ENCODE assay signal across 12 cellular contexts in the genomic region with DNA sequence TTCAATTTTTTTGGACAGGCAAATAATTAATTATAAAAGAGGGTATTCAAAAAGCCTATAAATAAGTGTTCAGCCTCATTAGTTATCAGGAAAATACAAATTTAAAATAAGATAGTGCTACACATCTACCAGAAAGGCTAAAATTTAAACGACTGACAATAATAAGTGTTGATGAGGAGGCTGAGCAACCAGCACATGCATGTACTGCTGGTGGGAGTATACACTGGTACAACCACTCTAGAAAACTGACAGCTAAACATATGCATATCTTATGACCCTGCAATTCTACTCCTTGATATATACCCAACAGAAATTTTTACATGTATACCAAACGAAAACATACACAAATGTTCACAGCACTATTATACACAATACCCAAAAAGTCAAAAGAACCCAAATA. TPM values are rescaled to one million over a fixed set of nuclear protein-coding genes. Genes with fewer than 3 reads are reported as not detected.
DNase-seq lines count a peak whose midpoint lies in the region; ATAC-seq lines count a peak whose summit lies in the region.
"Had no signal": no experiment of that assay in that cellular context is flagged by ENCODE, and none has a peak within 500 bp of the region (broad histone marks: within the 10 kb centered on the region; RNA-seq: fewer than 3 reads in every experiment).

No MANE protein-coding gene starts in this region.

- peaks cover 5% of the 10 kb centered on the region for H3K36me3 ChIP-seq in CD4-positive, CD25-positive, alpha-beta regulatory T cell (ENCODE audit: control insufficient read depth, insufficient read depth, low read length)

- peaks cover 42% of the 10 kb centered on the region for H3K36me3 Mint-ChIP-seq in activated CD4-positive, alpha-beta memory T cell treated with anti-CD3 and anti-CD28 coated beads for 36 hours
- H3K36me3 Mint-ChIP-seq in activated CD4-positive, alpha-beta memory T cell treated with anti-CD3 and anti-CD28 coated beads, Interleukin-2, amount 10 ng/mL, durations not matched to agents 7 days and 5 days (ENCODE audit: low read depth), result peaks cover 59% of the 10 kb centered on the region
- H3K36me3 Mint-ChIP-seq in CD4-positive, CD25-positive, alpha-beta regulatory T cell, result peaks cover 31% of the 10 kb centered on the region
- H3K36me3 Mint-ChIP-seq in T-helper 17 cell (ENCODE audit: low read depth), result peaks cover 5% of the 10 kb centered on the region
- H3K36me3 Mint-ChIP-seq in effector memory CD8-positive, alpha-beta T cell (ENCODE audit: insufficient read depth), result peaks cover 14% of the 10 kb centered on the region

- CTCF ChIA-PET in activated CD4-positive, alpha-beta memory T cell treated with anti-CD3 and anti-CD28 coated beads for 36 hours (lab: Charles Lee), result no interaction called here
- CTCF ChIA-PET in activated CD4-positive, alpha-beta memory T cell treated with anti-CD3 and anti-CD28 coated beads, Interleukin-2, amount 10 ng/mL, durations not matched to agents 7 days and 5 days (lab: Charles Lee), result no interaction called here

- no peaks in the 10 kb centered on the region for H3K27me3 Mint-ChIP-seq in activated CD4-positive, alpha-beta memory T cell treated with anti-CD3 and anti-CD28 coated beads for 36 hours
- H3K27me3 Mint-ChIP-seq in activated CD4-positive, alpha-beta memory T cell treated with anti-CD3 and anti-CD28 coated beads, Interleukin-2, amount 10 ng/mL, durations not matched to agents 7 days and 5 days, result no peaks in the 10 kb centered on the region
- no peaks in the 10 kb centered on the region for H3K27me3 Mint-ChIP-seq in CD4-positive, CD25-positive, alpha-beta regulatory T cell
- no peaks in the 10 kb centered on the region for H3K27me3 Mint-ChIP-seq in T-helper 17 cell
- no peaks in the 10 kb centered on the region for H3K27me3 Mint-ChIP-seq in effector memory CD8-positive, alpha-beta T cell

- no peak overlapping the region for H3K4me3 ChIP-seq in CD4-positive, CD25-positive, alpha-beta regulatory T cell (ENCODE audit: low read depth, low read length)

- H3K4me1 Mint-ChIP-seq in activated CD4-positive, alpha-beta memory T cell treated with anti-CD3 and anti-CD28 coated beads for 36 hours (ENCODE audit: low read depth), result peaks cover 95% of the 10 kb centered on the region
- peaks cover 89% of the 10 kb centered on the region for H3K4me1 Mint-ChIP-seq in activated CD4-positive, alpha-beta memory T cell treated with anti-CD3 and anti-CD28 coated beads, Interleukin-2, amount 10 ng/mL, durations not matched to agents 7 days and 5 days
- H3K4me1 Mint-ChIP-seq in CD4-positive, CD25-positive, alpha-beta regulatory T cell, result peaks cover 72 to 95% (median 83%) of the 10 kb centered on the region in 4 donors
- H3K4me1 Mint-ChIP-seq in T-helper 17 cell, result peaks cover 72% of the 10 kb centered on the region
- H3K4me1 Mint-ChIP-seq in effector memory CD8-positive, alpha-beta T cell (ENCODE audit: low read depth in 2 of 2), result peaks cover 54 to 87% of the 10 kb centered on the region in 2 donors

- peak overlapping the region; percentile 28 for H3K27ac ChIP-seq in CD4-positive, CD25-positive, alpha-beta regulatory T cell (ENCODE audit: insufficient read depth, low read length, poor library complexity, severe bottlenecking)

- peaks cover 82% of the 10 kb centered on the region for H3K4me1 ChIP-seq in CD4-positive, CD25-positive, alpha-beta regulatory T cell (ENCODE audit: control insufficient read depth, insufficient read depth, low read length, poor library complexity, severe bottlenecking)

- peak overlapping the region; percentile 57 for H3K27ac Mint-ChIP-seq in activated CD4-positive, alpha-beta memory T cell treated with anti-CD3 and anti-CD28 coated beads for 36 hours
- H3K27ac Mint-ChIP-seq in activated CD4-positive, alpha-beta memory T cell treated with anti-CD3 and anti-CD28 coated beads, Interleukin-2, amount 10 ng/mL, durations not matched to agents 7 days and 5 days, result no peak overlapping the region
- H3K27ac Mint-ChIP-seq in CD4-positive, CD25-positive, alpha-beta regulatory T cell, result peak overlapping the region; percentile 29 to 97 (median 91)
- peak overlapping the region; percentile 94 for H3K27ac Mint-ChIP-seq in T-helper 17 cell
- peak overlapping the region; percentile 7 to 81 for H3K27ac Mint-ChIP-seq in effector memory CD8-positive, alpha-beta T cell

- ATAC-seq in CD4-positive, CD25-positive, alpha-beta regulatory T cell (ENCODE audit: low read depth in 2 of 2), result no peak
- ATAC-seq in T-helper 17 cell, result no peak
- no peak for ATAC-seq in effector memory CD8-positive, alpha-beta T cell (replicated peaks)
- no peak for ATAC-seq in HG02798 (IDR thresholded peaks at IDR 0.05; ENCODE audit: poor library complexity, unreplicated experiment)

- H3K4me3 Mint-ChIP-seq in activated CD4-positive, alpha-beta memory T cell treated with anti-CD3 and anti-CD28 coated beads for 36 hours, result no peak overlapping the region
- H3K4me3 Mint-ChIP-seq in activated CD4-positive, alpha-beta memory T cell treated with anti-CD3 and anti-CD28 coated beads, Interleukin-2, amount 10 ng/mL, durations not matched to agents 7 days and 5 days, result no peak overlapping the region
- peak overlapping the region in 3 of 4 donors; percentile 16 to 46 (median 32) for H3K4me3 Mint-ChIP-seq in CD4-positive, CD25-positive, alpha-beta regulatory T cell
- H3K4me3 Mint-ChIP-seq in T-helper 17 cell, result no peak overlapping the region
- H3K4me3 Mint-ChIP-seq in effector memory CD8-positive, alpha-beta T cell, result peak overlapping the region in 1 of 2 donors; percentile 51
- H3K4me3 Mint-ChIP-seq: CD14-positive monocyte had no signal

- intact Hi-C loops in activated CD4-positive, alpha-beta memory T cell treated with anti-CD3 and anti-CD28 coated beads for 36 hours (cut with micrococcal nuclease), result no loop called here

- no peak for DNase-seq in activated CD4-positive, alpha-beta memory T cell treated with anti-CD3 and anti-CD28 coated beads for 36 hours
- no peak for DNase-seq in activated CD4-positive, alpha-beta memory T cell treated with anti-CD3 and anti-CD28 coated beads, Interleukin-2, amount 10 ng/mL, durations not matched to agents 7 days and 5 days
- DNase-seq in CD4-positive, CD25-positive, alpha-beta regulatory T cell, result no peak
- DNase-seq in T-helper 17 cell (no peak), NCI-H446 (lab: John Stamatoyannopoulos, UW) (no peak), NCI-H1417 treated with DMSO at 0.1 percent for 48 hours (lab: John Stamatoyannopoulos, UW) (no peak)
- no peak for DNase-seq in effector memory CD8-positive, alpha-beta T cell
- DNase-seq: DMS79 treated with DMSO at 0.1 percent for 48 hours, KBM-7, NCI-H345 had no signal

- POLR2A ChIA-PET in activated CD4-positive, alpha-beta memory T cell treated with anti-CD3 and anti-CD28 coated beads for 36 hours (lab: Charles Lee), result interaction anchor here (2.4 kb wide), 1 partner anchor 27 kb away, joined by 12 read pairs; the partner anchor contains the start of gene XPO6
- POLR2A ChIA-PET in activated CD4-positive, alpha-beta memory T cell treated with anti-CD3 and anti-CD28 coated beads, Interleukin-2, amount 10 ng/mL, durations not matched to agents 7 days and 5 days (lab: Charles Lee), result interaction anchor here (4.8 to 11.1 kb wide), 2 partner anchors 26 to 43 kb away, joined by 56 to 208 read pairs; partner anchors contain the start of gene XPO6

- H3K9me3 Mint-ChIP-seq in activated CD4-positive, alpha-beta memory T cell treated with anti-CD3 and anti-CD28 coated beads for 36 hours, result peaks cover 3% of the 10 kb centered on the region
- peaks cover 4% of the 10 kb centered on the region for H3K9me3 Mint-ChIP-seq in activated CD4-positive, alpha-beta memory T cell treated with anti-CD3 and anti-CD28 coated beads, Interleukin-2, amount 10 ng/mL, durations not matched to agents 7 days and 5 days
- peaks cover 0 to 7% (median 0%) of the 10 kb centered on the region in 7 donors for H3K9me3 Mint-ChIP-seq in CD4-positive, CD25-positive, alpha-beta regulatory T cell
- H3K9me3 Mint-ChIP-seq in effector memory CD8-positive, alpha-beta T cell, result no peaks in the 10 kb centered on the region

- no peaks in the 10 kb centered on the region for H3K9me3 ChIP-seq in CD4-positive, CD25-positive, alpha-beta regulatory T cell (ENCODE audit: control insufficient read depth in 2 of 2, low read length in 2 of 2)
- H3K9me3 ChIP-seq in T-helper 17 cell (ENCODE audit: control insufficient read depth, low read length, poor library complexity, severe bottlenecking), result no peaks in the 10 kb centered on the region

- H3K27me3 ChIP-seq in CD4-positive, CD25-positive, alpha-beta regulatory T cell (ENCODE audit: control insufficient read depth, insufficient read depth, low read length), result no peaks in the 10 kb centered on the region

RNA-seq across cellular contexts. Expression of gene XPO6, which starts 27.1 kb away (rescaled TPM):
- 100 to 1,000 TPM; 201 to 214 TPM for total RNA-seq in activated CD4-positive, alpha-beta memory T cell treated with anti-CD3 and anti-CD28 coated beads for 36 hours
- 100 to 1,000 TPM; 218 to 223 TPM for total RNA-seq in activated CD4-positive, alpha-beta memory T cell treated with anti-CD3 and anti-CD28 coated beads, Interleukin-2, amount 10 ng/mL, durations not matched to agents 7 days and 5 days
- total RNA-seq in CD4-positive, CD25-positive, alpha-beta regulatory T cell, result 302 TPM
- polyA plus RNA-seq in CD4-positive, CD25-positive, alpha-beta regulatory T cell, result 10 to 100 TPM; 60.4 to 79.6 (median 64.2) TPM
- total RNA-seq in T-helper 17 cell, result 100 to 1,000 TPM; 308 to 310 TPM

Comparison
In these comparisons a context has a peak if more than half of its experiments do, and no peak if none do; other contexts are left out.
1. H3K4me3 Mint-ChIP-seq: peak in CD4-positive, CD25-positive, alpha-beta regulatory T cell (3 of 4); none in activated CD4-positive, alpha-beta memory T cell treated with anti-CD3 and anti-CD28 coated beads for 36 hours (single experiment), activated CD4-positive, alpha-beta memory T cell treated with anti-CD3 and anti-CD28 coated beads, Interleukin-2, amount 10 ng/mL, durations not matched to agents 7 days and 5 days (single experiment) and T-helper 17 cell (single experiment).